Comparison of ENCODE assay signal across 22 cellular contexts in the genomic region with DNA sequence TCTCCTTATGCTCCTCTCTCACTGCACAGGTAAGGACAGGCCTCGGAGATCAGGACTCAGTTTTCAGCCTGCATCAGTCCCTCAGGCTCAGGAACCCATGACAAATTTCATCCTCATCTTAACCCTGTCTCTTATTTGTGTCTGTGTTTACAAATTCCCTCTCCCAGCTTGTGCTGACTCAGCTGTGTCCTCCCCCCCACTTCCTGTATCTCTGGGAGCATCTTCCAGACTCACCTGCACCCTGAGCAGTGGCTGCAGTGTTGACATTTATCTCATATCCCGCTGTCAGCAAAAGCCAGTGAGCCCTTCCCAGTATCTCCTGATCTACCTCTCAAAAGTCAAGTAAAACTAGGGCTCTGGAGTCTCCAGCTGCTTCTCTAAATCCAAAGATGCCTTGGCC.
"Had no signal": no experiment of that assay in that cellular context is flagged by ENCODE, and none has a peak within 500 bp of the region (broad histone marks: within the 10 kb centered on the region; RNA-seq: fewer than 3 reads in every experiment).

No MANE protein-coding gene starts in this region.

- H3K27ac ChIP-seq: adrenal gland, breast epithelium, esophagus muscularis mucosa, gastroesophageal sphincter, heart left ventricle, left lung, prostate gland, skin epidermis, thoracic aorta, upper lobe of left lung had no signal

- FAIRE-seq: astrocyte, kidney had no signal

- H3K4me1 ChIP-seq: adrenal gland, breast epithelium, esophagus muscularis mucosa, gastroesophageal sphincter, heart left ventricle, left lung, prostate gland, upper lobe of left lung had no signal

- H3K4me3 ChIP-seq: adrenal gland, breast epithelium, esophagus muscularis mucosa, gastroesophageal sphincter, heart left ventricle, left lung, prostate gland, skin epidermis, thoracic aorta, upper lobe of left lung had no signal

- ATAC-seq: activated CD4-positive, alpha-beta T cell treated with anti-CD3 and anti-CD28 coated beads for 36 hours; activated naive CD4-positive, alpha-beta T cell treated with anti-CD3 and anti-CD28 coated beads, Interleukin-2, amount 50 U/mL, for 72 hours; gastroesophageal sphincter; heart left ventricle; left lung; right cardiac atrium had no signal

- H3K27me3 ChIP-seq: upper lobe of left lung had no signal

- H3K9me3 ChIP-seq: adrenal gland, breast epithelium, esophagus muscularis mucosa, gastroesophageal sphincter, heart left ventricle, left lung, prostate gland, thoracic aorta, upper lobe of left lung had no signal

- H3K36me3 ChIP-seq: adrenal gland, breast epithelium, esophagus muscularis mucosa, gastroesophageal sphincter, heart left ventricle, left lung, prostate gland, thoracic aorta, upper lobe of left lung had no signal

- DNase-seq: activated CD4-positive, alpha-beta T cell treated with anti-CD3 and anti-CD28 coated beads for 36 hours; activated CD4-positive, alpha-beta T cell treated with anti-CD3 and anti-CD28 coated beads, Interleukin-2, amount 50 U/mL, for 48 hours; activated gamma-delta T cell; adrenal gland; cerebellar nuclear complex; effector CD4-positive, alpha-beta T cell; heart left ventricle; kidney; left lung; mammary epithelial cell; right cardiac atrium; stimulated activated CD4-positive, alpha-beta T cell treated with anti-CD3 and anti-CD28 coated beads, Interleukin-15, amount 100 ng/mL, for 24 hours; stimulated activated CD4-positive, alpha-beta T cell treated with anti-CD3 and anti-CD28 coated beads, Interleukin-4, amount 100 ng/mL, for 1 hour; upper lobe of left lung had no signal
